Comparison of ENCODE assay signal across 1 cellular context in the genomic region with DNA sequence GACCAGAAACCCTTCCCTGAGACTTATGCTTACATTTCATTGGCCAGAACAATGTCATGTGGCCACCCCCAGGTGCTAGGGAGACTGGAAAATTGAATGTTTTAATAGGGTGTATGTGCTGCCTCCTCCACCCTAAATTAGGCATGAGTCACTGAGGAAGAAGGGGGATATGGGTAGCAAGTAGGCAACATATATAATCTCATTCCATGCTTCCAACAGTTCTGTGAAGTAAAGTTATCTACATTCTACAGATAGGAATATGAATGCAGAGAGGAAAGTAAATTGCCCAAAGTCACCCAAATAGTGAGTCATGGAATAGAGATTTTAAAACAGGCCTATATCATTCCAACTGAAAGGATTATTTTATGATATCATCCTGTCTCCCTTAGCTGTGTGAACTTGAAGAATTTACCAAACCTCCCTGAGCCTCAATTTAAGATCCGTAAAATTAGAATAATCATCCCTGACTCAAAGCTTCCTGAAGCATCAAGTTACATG.
TF ChIP-seq lines count a peak whose summit lies in the region.

No MANE protein-coding gene starts in this region.

TF ChIP-seq in K562, 482 proteins besides CTCF, POLR2A, EP300 and RAD21 (continued from another document):
- no peak for TF ChIP-seq MGA (IDR thresholded peaks at IDR 0.05)
- TF ChIP-seq SMARCA4 (IDR thresholded peaks at IDR 0.05) = peak; percentile 29; the same call in 1 of the 2 replicates
- peak; percentile 50; the same call in 1 of the 2 replicates for TF ChIP-seq TCF3 (CRISPR knock-in tag; IDR thresholded peaks at IDR 0.05)
- TF ChIP-seq FOXP1 (CRISPR knock-in tag; IDR thresholded peaks at IDR 0.05) = no peak
- TF ChIP-seq CBFA2T3 (IDR thresholded peaks at IDR 0.05) = peak; percentile 55
- peak; percentile 48; the same call in 1 of the 2 replicates for TF ChIP-seq USF1 (CRISPR knock-in tag; IDR thresholded peaks at IDR 0.05)
- peak; percentile 65 for TF ChIP-seq ATF3 (IDR thresholded peaks at IDR 0.05)
- TF ChIP-seq ATF3 (CRISPR knock-in tag; conservative IDR thresholded peaks at IDR 0.05) = no peak
- TF ChIP-seq, protein P1, sequence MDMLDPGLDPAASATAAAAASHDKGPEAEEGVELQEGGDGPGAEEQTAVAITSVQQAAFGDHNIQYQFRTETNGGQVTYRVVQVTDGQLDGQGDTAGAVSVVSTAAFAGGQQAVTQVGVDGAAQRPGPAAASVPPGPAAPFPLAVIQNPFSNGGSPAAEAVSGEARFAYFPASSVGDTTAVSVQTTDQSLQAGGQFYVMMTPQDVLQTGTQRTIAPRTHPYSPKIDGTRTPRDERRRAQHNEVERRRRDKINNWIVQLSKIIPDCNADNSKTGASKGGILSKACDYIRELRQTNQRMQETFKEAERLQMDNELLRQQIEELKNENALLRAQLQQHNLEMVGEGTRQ (CRISPR knock-in tag; IDR thresholded peaks at IDR 0.05) = 0 out of 2 replicates have a peak, but pooled peaks have one; percentile 21
- TF ChIP-seq HNRNPK (IDR thresholded peaks at IDR 0.05; ENCODE audit: low read depth, low read length, poor library complexity, severe bottlenecking) = no peak
- peak; percentile 59; the same call in 1 of the 2 replicates for TF ChIP-seq JUND (IDR thresholded peaks at IDR 0.05; ENCODE audit: borderline replicate concordance, low read depth, low read length)
- TF ChIP-seq JUND (tag; IDR thresholded peaks at IDR 0.05; ENCODE audit: borderline replicate concordance, low read depth, low read length) = peak; percentile 73; the same call in 1 of the 3 replicates
- no peak for TF ChIP-seq ZBTB26 (CRISPR knock-in tag; IDR thresholded peaks at IDR 0.05)
- no peak for TF ChIP-seq ZNF316 (IDR thresholded peaks at IDR 0.05)
- TF ChIP-seq POLR2AphosphoS2 (IDR thresholded peaks at IDR 0.05; ENCODE audit: low read length) = no peak
- peak; percentile 60; the same call in 1 of the 2 replicates for TF ChIP-seq LCOR (CRISPR knock-in tag; IDR thresholded peaks at IDR 0.05)
- TF ChIP-seq MAFG (tag; conservative IDR thresholded peaks at IDR 0.05) = 0 out of 2 replicates have a peak, but pooled peaks have one; percentile 12
- peak; percentile 47; the same call in 1 of the 2 replicates for TF ChIP-seq ARID1B (IDR thresholded peaks at IDR 0.05)
- TF ChIP-seq TEAD4 (IDR thresholded peaks at IDR 0.05; ENCODE audit: low read length) = 0 out of 2 replicates have a peak, but pooled peaks have one; percentile 13
- no peak for TF ChIP-seq TEAD4 (CRISPR knock-in tag; IDR thresholded peaks at IDR 0.05; ENCODE audit: borderline replicate concordance)
